In genomic region chr7:16007911-16008310, GRCh38 we compare ENCODE assay signal across 27 cellular contexts.
"Had no signal": no experiment of that assay in that cellular context is flagged by ENCODE, and none has a peak within 500 bp of the region (broad histone marks: within the 10 kb centered on the region; RNA-seq: fewer than 3 reads in every experiment).

No MANE protein-coding gene starts in this region.

- H3K9me3 ChIP-seq: gastroesophageal sphincter, mucosa of descending colon, neutrophil, pancreas, right lobe of liver, suprapubic skin, transverse colon, upper lobe of right lung, uterus had no signal

- H3K79me2 ChIP-seq: hepatocyte had no signal

- H3K27ac ChIP-seq: coronary artery, foreskin keratinocyte, gastroesophageal sphincter, heart left ventricle, hepatocyte, neutrophil, pancreas, right lobe of liver, suprapubic skin, transverse colon, upper lobe of right lung, uterus had no signal

- ATAC-seq: foreskin keratinocyte; gastroesophageal sphincter; heart left ventricle; left lobe of liver; mucosa of descending colon; natural killer cell treated with Interleukin-12 subunit alpha and Interleukin-12 subunit beta and Interleukin-15 and Interleukin-18, amount 100 ng/mL, for 72 hours; pancreas; right lobe of liver; stimulated activated naive CD8-positive, alpha-beta T cell treated with anti-CD3 and anti-CD28 coated beads, Interleukin-15, amount 100 ng/mL, for 72 hours; upper lobe of right lung had no signal

- H3K27me3 ChIP-seq: foreskin keratinocyte, gastroesophageal sphincter, heart left ventricle, hepatocyte, neutrophil, pancreas, right lobe of liver, suprapubic skin, transverse colon, upper lobe of right lung, uterus had no signal

- H3K4me3 ChIP-seq: coronary artery, gastroesophageal sphincter, heart left ventricle, hepatocyte, lung, mucosa of descending colon, pancreas, right lobe of liver, smooth muscle cell, suprapubic skin, transverse colon, upper lobe of right lung, uterus had no signal

- H3K4me2 ChIP-seq: hepatocyte, smooth muscle cell had no signal

- H2AFZ ChIP-seq: hepatocyte had no signal

- DNase-seq: dermis blood vessel endothelial cell; effector memory CD4-positive, alpha-beta T cell; foreskin keratinocyte; heart left ventricle; kidney; mucosa of descending colon; naive B cell; pancreas; right lobe of liver; stimulated activated CD4-positive, alpha-beta T cell treated with anti-CD3 and anti-CD28 coated beads, Interleukin-12 subunit alpha, Interleukin-12 subunit beta, amount 100 ng/mL, for 4 hours; stimulated activated CD4-positive, alpha-beta T cell treated with anti-CD3 and anti-CD28 coated beads, Interleukin-1b, Interleukin-23, amount 100 ng/mL, for 48 hours; stimulated activated CD4-positive, alpha-beta T cell treated with anti-CD3 and anti-CD28 coated beads, Interleukin-4, amount 100 ng/mL, for 1 hour; stimulated activated CD8-positive, alpha-beta memory T cell treated with anti-CD3 and anti-CD28 coated beads, Interleukin-4, amount 100 ng/mL, for 48 hours; stimulated activated naive CD4-positive, alpha-beta T cell; stimulated activated naive CD8-positive, alpha-beta T cell treated with anti-CD3 and anti-CD28 coated beads, Interleukin-15, amount 100 ng/mL, for 72 hours; transverse colon; upper lobe of right lung; uterus had no signal

- H3K36me3 ChIP-seq: gastroesophageal sphincter, heart left ventricle, neutrophil, pancreas, right lobe of liver, suprapubic skin, transverse colon, upper lobe of right lung, uterus had no signal

- H3K4me1 ChIP-seq: foreskin keratinocyte, gastroesophageal sphincter, heart left ventricle, pancreas, right lobe of liver, suprapubic skin, transverse colon, upper lobe of right lung, uterus had no signal
